6 cellular contexts compared by ENCODE assay signal in the genomic region with DNA sequence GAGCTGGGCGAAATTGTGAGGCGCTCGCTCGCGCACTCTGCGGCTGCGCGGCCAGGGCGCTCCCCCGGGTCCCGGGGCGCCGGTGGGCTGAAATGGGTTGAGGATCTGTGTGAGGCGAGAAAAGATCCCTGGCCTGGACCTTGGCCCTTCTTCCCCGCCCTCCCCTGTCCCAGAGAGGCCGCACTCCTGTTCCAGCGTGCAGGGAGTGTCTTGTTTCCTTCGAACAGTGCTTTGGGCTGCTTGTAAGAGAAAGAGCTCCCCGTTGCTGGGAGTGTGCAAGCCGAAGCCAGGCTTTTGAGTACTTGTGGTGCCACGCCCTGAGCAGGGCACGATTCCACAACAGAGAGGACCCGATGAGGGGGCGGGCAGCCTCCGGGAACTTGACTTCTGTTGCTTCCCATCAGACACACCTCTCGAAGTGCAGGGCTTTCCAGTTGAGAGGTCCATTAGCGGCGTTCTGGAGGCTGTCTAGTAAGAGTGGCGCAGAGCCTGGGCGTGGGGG. TPM values are rescaled to one million over a fixed set of nuclear protein-coding genes. Genes with fewer than 3 reads are reported as not detected.
DNase-seq lines count a peak whose midpoint lies in the region; ATAC-seq and TF ChIP-seq lines count a peak whose summit lies in the region.

No MANE protein-coding gene starts in this region.

- peak overlapping the region; percentile 84 for H3K9ac ChIP-seq in DND-41 (ENCODE audit: low read depth, low read length)

- H3K79me2 ChIP-seq in DND-41 (ENCODE audit: insufficient read depth, low read length) = peaks cover 28% of the 10 kb centered on the region

- peak overlapping the region; percentile 76 for H3K4me2 ChIP-seq in DND-41 (ENCODE audit: insufficient read depth, low read length)

- H3K36me3 ChIP-seq in DND-41 (ENCODE audit: insufficient read depth, low read length) (peaks cover 32% of the 10 kb centered on the region), testis (ENCODE audit: low read depth, missing control alignments) (no peaks in the 10 kb centered on the region)

- no peak for TF ChIP-seq POLR2A in testis (IDR thresholded peaks at IDR 0.05)

- ATAC-seq in DND-41 (ENCODE audit: insufficient read depth, low read depth) (no peak), HG03039 (IDR thresholded peaks at IDR 0.05; ENCODE audit: unreplicated experiment) (no peak), HG03108 (IDR thresholded peaks at IDR 0.05; ENCODE audit: unreplicated experiment) (no peak)

- DNase-seq in DND-41 = no peak
- DNase-seq in NCI-H2227 (lab: John Stamatoyannopoulos, UW; ENCODE audit: unreplicated experiment) = peak; percentile 31
- DNase-seq in fibroblast of the aortic adventitia (ENCODE audit: low read depth) = no peak
- no peak for DNase-seq in testis

- H3K4me1 ChIP-seq in DND-41 (ENCODE audit: insufficient read depth, low read length) = peaks cover 37% of the 10 kb centered on the region
- peaks cover 12% of the 10 kb centered on the region for H3K4me1 ChIP-seq in testis

- H2AFZ ChIP-seq in DND-41 (ENCODE audit: low read depth, low read length) = peak overlapping the region; percentile 94

- intact Hi-C loops in testis (cut with DNase I; ENCODE audit: low total_unique reads) = no loop called here

- H4K20me1 ChIP-seq in DND-41 (ENCODE audit: insufficient read depth, low read length) = peaks cover 24% of the 10 kb centered on the region

- WGBS in testis, 2 donors = 0 to 2% methylated on average over 2 to 30 of the region's 30 CpGs

- TF ChIP-seq CTCF in DND-41 (IDR thresholded peaks at IDR 0.05; ENCODE audit: borderline replicate concordance, extremely low read depth, low read length, poor library complexity, severe bottlenecking) = no peak
- TF ChIP-seq CTCF in fibroblast of the aortic adventitia (IDR thresholded peaks at IDR 0.05; ENCODE audit: insufficient read depth, low read length) = no peak
- TF ChIP-seq CTCF in testis (IDR thresholded peaks at IDR 0.05) = no peak

- H3K27ac ChIP-seq in DND-41 (ENCODE audit: low read length) (peak overlapping the region; percentile 85), testis (peak overlapping the region; percentile 81 to 91)

- no peaks in the 10 kb centered on the region for H3K9me3 ChIP-seq in DND-41 (ENCODE audit: insufficient read depth, low read length, severe bottlenecking)
- H3K9me3 ChIP-seq in testis = no peaks in the 10 kb centered on the region

- H3K4me3 ChIP-seq in DND-41 (ENCODE audit: low read depth in 1 of 2, low read length in 2 of 2) = peak overlapping the region; percentile 91 to 96
- H3K4me3 ChIP-seq in fibroblast of the aortic adventitia (ENCODE audit: low read depth, low read length) = peak overlapping the region; percentile 89
- H3K4me3 ChIP-seq in testis = peak overlapping the region; percentile 86

- H3K27me3 ChIP-seq in DND-41 (ENCODE audit: insufficient read depth, low read length, poor library complexity) (no peaks in the 10 kb centered on the region), testis (no peaks in the 10 kb centered on the region)

RNA-seq across cellular contexts. Expression of gene DOLPP1, which starts 0.5 kb away (rescaled TPM):
- total RNA-seq in fibroblast of the aortic adventitia (ENCODE audit: low replicate concordance) (7.8 and 12.4 TPM in 2 replicates), testis (10 to 100 TPM; 14.0 to 14.4 TPM)
- 17.9 TPM for polyA plus RNA-seq in testis (ENCODE audit: insufficient read depth, low read depth, low replicate concordance)

RNA-seq across cellular contexts. Expression of gene CRAT, which starts 29.2 kb away (rescaled TPM):
- total RNA-seq in fibroblast of the aortic adventitia (ENCODE audit: low replicate concordance) (21.3 and 66.0 TPM in 2 replicates), testis (100 to 1,000 TPM; 188 to 272 TPM)
- 451 TPM for polyA plus RNA-seq in testis (ENCODE audit: insufficient read depth, low read depth, low replicate concordance)

RNA-seq across cellular contexts. Expression of gene PTPA, which starts 29.8 kb away (rescaled TPM):
- total RNA-seq in fibroblast of the aortic adventitia (ENCODE audit: low replicate concordance) (48.2 and 91.5 TPM in 2 replicates), testis (100 to 1,000 TPM; 163 to 177 TPM)
- 268 TPM for polyA plus RNA-seq in testis (ENCODE audit: insufficient read depth, low read depth, low replicate concordance)

RNA-seq across cellular contexts. Expression of gene MIGA2, which starts 45.0 kb away (rescaled TPM):
- total RNA-seq in fibroblast of the aortic adventitia (ENCODE audit: low replicate concordance) (20.6 and 35.5 TPM in 2 replicates), testis (10 to 100 TPM; 42.0 to 42.7 TPM)
- polyA plus RNA-seq in testis (ENCODE audit: insufficient read depth, low read depth, low replicate concordance) = 22.9 TPM

RNA-seq across cellular contexts. Expression of gene SH3GLB2, which starts 53.3 kb away (rescaled TPM):
- total RNA-seq in fibroblast of the aortic adventitia (ENCODE audit: low replicate concordance) (32.1 and 41.0 TPM in 2 replicates), testis (10 to 100 TPM; 88.8 to 92.2 TPM)
- 62.3 TPM for polyA plus RNA-seq in testis (ENCODE audit: insufficient read depth, low read depth, low replicate concordance)
